Comparison of ENCODE assay signal across 8 cellular contexts in genomic region chr10:78150756-78151155, GRCh38.
"Had no signal": no experiment of that assay in that cellular context is flagged by ENCODE, and none has a peak within 500 bp of the region (broad histone marks: within the 10 kb centered on the region; RNA-seq: fewer than 3 reads in every experiment).

No MANE protein-coding gene starts in this region.

- DNase-seq: GM23248, GOT3, H7, IMR-90, KG1 had no signal

- H3K36me3 ChIP-seq: HAP-1 had no signal

- ATAC-seq: HCT116, K562 had no signal

- H3K27ac ChIP-seq: GM23248 had no signal

- H3K4me3 ChIP-seq: GM23248, HAP-1, K562 had no signal

- H3K4me1 ChIP-seq: HAP-1 had no signal

- H2AFZ ChIP-seq: GM23248 had no signal

- H3K9ac ChIP-seq: GM23248 had no signal

- H3K9me3 ChIP-seq: HAP-1 had no signal
